Comparison of ENCODE assay signal across 26 cellular contexts in the genomic region with DNA sequence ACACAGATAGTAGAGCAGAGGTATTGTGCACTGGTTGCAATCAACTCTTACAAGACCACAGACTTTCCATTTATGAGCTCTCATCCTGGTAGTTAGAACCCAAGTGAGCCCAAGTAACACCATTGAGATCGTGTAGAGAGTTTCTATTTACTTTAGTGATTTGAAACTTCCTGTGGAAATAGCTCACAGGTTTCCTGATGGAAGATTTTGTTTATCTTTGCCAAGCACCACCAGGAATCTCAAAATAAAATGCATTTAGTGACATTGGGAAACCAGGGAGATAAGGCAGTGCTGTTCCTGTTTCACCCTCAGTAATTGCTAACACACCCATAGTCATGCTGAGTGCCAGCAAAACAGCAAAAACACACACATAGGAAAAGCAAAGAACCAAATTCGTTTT.
DNase-seq lines count a peak whose midpoint lies in the region; ATAC-seq, FAIRE-seq and TF ChIP-seq lines count a peak whose summit lies in the region.
"Had no signal": no experiment of that assay in that cellular context is flagged by ENCODE, and none has a peak within 500 bp of the region (broad histone marks: within the 10 kb centered on the region; RNA-seq: fewer than 3 reads in every experiment).

No MANE protein-coding gene starts in this region.

- peak overlapping the region; percentile 44; the same call in 1 of the 2 replicates for H2AFZ ChIP-seq in K562 (ENCODE audit: low read depth, low read length)

- in situ Hi-C loops in K562 (cut with MboI), result no loop called here

- intact Hi-C loops in K562 (cut with micrococcal nuclease), result no loop called here
- intact Hi-C loops in right cardiac atrium (cut with DNase I), result no loop called here
- intact Hi-C loops in kidney (cut with DNase I), result no loop called here
- intact Hi-C loops in CD4-positive, alpha-beta T cell (cut with DNase I, micrococcal nuclease), result no loop called here

- peak; percentile 56; the same call in 2 of the 3 replicates for ATAC-seq in K562
- peak; percentile 84 to 93 for ATAC-seq in right cardiac atrium
- ATAC-seq in CD4-positive, alpha-beta T cell (ENCODE audit: poor library complexity), result no peak
- ATAC-seq: naive thymus-derived CD8-positive, alpha-beta T cell; pancreas had no signal

- TF ChIP-seq EP300 in K562 (IDR thresholded peaks at IDR 0.05; ENCODE audit: low read length), result peak; percentile 14; the same call in 1 of the 2 replicates

- no peaks in the 10 kb centered on the region for H3K36me3 Mint-ChIP-seq in CD4-positive, alpha-beta T cell (ENCODE audit: low read depth)
- H3K36me3 Mint-ChIP-seq: activated naive CD8-positive, alpha-beta T cell; brain had no signal

- no peaks in the 10 kb centered on the region for H4K20me1 ChIP-seq in K562 (replicated peaks; ENCODE audit: control insufficient read depth, insufficient read depth, low read length)

- FAIRE-seq in K562 (lab: Jason Lieb, UNC) (peak; percentile 56), kidney (lab: Jason Lieb, UNC) (no peak)
- FAIRE-seq: pancreas had no signal

- CTCF ChIA-PET in K562 (lab: Yijun Ruan, JAX; ENCODE audit: low intra/inter-chr PET ratio), result no interaction called here
- CTCF ChIA-PET in CD4-positive, alpha-beta T cell (lab: Charles Lee), result no interaction called here

- H3K27ac ChIP-seq in K562 (ENCODE audit: extremely low read depth, low read depth, low read length) (peak overlapping the region; percentile 35; the same call in 1 of the 3 replicates), right cardiac atrium (ENCODE audit: low read length) (no peak overlapping the region), subcutaneous abdominal adipose tissue (ENCODE audit: low read depth, low read length) (peak overlapping the region; percentile 58), kidney (ENCODE audit: low read depth in 2 of 2, low read length in 2 of 2) (no peak overlapping the region)
- no peak overlapping the region for H3K27ac ChIP-seq in CD4-positive, alpha-beta T cell (ENCODE audit: low read depth, low read length)
- H3K27ac ChIP-seq: 22Rv1, pancreas, RWPE1 had no signal

- H3K9me1 ChIP-seq in K562 (ENCODE audit: control insufficient read depth, insufficient read depth, low read length), result no peaks in the 10 kb centered on the region

- H3K27me3 Mint-ChIP-seq in CD4-positive, alpha-beta T cell, result no peaks in the 10 kb centered on the region
- H3K27me3 Mint-ChIP-seq: activated naive CD8-positive, alpha-beta T cell; brain; stimulated activated naive CD8-positive, alpha-beta T cell treated with anti-CD3 and anti-CD28 coated beads, Interleukin-15, Interleukin-2, amounts not matched to agents 100 ng/mL and 50 ng/mL, for 24 hours had no signal

- no peaks in the 10 kb centered on the region for H3K4me1 Mint-ChIP-seq in CD4-positive, alpha-beta T cell (ENCODE audit: low read depth)
- H3K4me1 Mint-ChIP-seq: brain; naive thymus-derived CD8-positive, alpha-beta T cell had no signal

- TF ChIP-seq POLR2A in K562 (conservative IDR thresholded peaks at IDR 0.05), result no peak

- H3K4me3 ChIP-seq in K562 (no peak overlapping the region), right cardiac atrium (ENCODE audit: low read length) (no peak overlapping the region), subcutaneous abdominal adipose tissue (ENCODE audit: low read depth in 1 of 5, low read length in 5 of 5) (no peak overlapping the region), kidney (ENCODE audit: low read length in 2 of 2) (no peak overlapping the region)
- H3K4me3 ChIP-seq: dorsolateral prefrontal cortex, pancreas, transverse colon had no signal

- no peak overlapping the region for H3K9ac ChIP-seq in K562 (ENCODE audit: insufficient read depth in 1 of 2, low read depth in 2 of 2, low read length in 2 of 2)
- H3K9ac ChIP-seq in subcutaneous abdominal adipose tissue (ENCODE audit: low read length in 5 of 5), result no peak overlapping the region
- H3K9ac ChIP-seq in kidney (ENCODE audit: low read length in 2 of 2), result no peak overlapping the region

- H3K79me2 ChIP-seq in K562 (ENCODE audit: control insufficient read depth, insufficient read depth, low read length), result no peaks in the 10 kb centered on the region

- H3K27me3 ChIP-seq in K562 (ENCODE audit: control insufficient read depth in 2 of 2, insufficient read depth in 2 of 2, low read length in 2 of 2), result no peaks in the 10 kb centered on the region
- H3K27me3 ChIP-seq in right cardiac atrium (ENCODE audit: control insufficient read depth, insufficient read depth), result no peaks in the 10 kb centered on the region
- H3K27me3 ChIP-seq in subcutaneous abdominal adipose tissue (ENCODE audit: control insufficient read depth in 5 of 5, insufficient read depth in 4 of 5, low read length in 5 of 5), result peaks cover 0 to 7% (median 0%) of the 10 kb centered on the region in 5 donors
- H3K27me3 ChIP-seq in CD4-positive, alpha-beta T cell (ENCODE audit: control insufficient read depth, insufficient read depth, low read length), result no peaks in the 10 kb centered on the region
- H3K27me3 ChIP-seq: BE2C, pancreas had no signal

- no peak overlapping the region for H3K27ac Mint-ChIP-seq in CD4-positive, alpha-beta T cell
- H3K27ac Mint-ChIP-seq: activated naive CD8-positive, alpha-beta T cell; brain; naive thymus-derived CD8-positive, alpha-beta T cell; stimulated activated naive CD8-positive, alpha-beta T cell treated with anti-CD3 and anti-CD28 coated beads, Interleukin-15, Interleukin-2, amounts not matched to agents 100 ng/mL and 50 ng/mL, for 24 hours had no signal

- peak overlapping the region; percentile 8; the same call in 1 of the 2 replicates for H3K4me2 ChIP-seq in K562 (ENCODE audit: insufficient read depth, low read length)

- H3K9me3 ChIP-seq in K562 (replicated peaks; ENCODE audit: control insufficient read depth, insufficient read depth, low read depth, low read length) (no peaks in the 10 kb centered on the region), right cardiac atrium (ENCODE audit: control insufficient read depth, low read length) (no peaks in the 10 kb centered on the region), subcutaneous abdominal adipose tissue (ENCODE audit: control insufficient read depth in 5 of 5, low read length in 5 of 5) (no peaks in the 10 kb centered on the region), kidney (ENCODE audit: control insufficient read depth in 1 of 2, low read length in 2 of 2) (no peaks in the 10 kb centered on the region)
- H3K9me3 ChIP-seq in CD4-positive, alpha-beta T cell (ENCODE audit: control insufficient read depth, low read length), result no peaks in the 10 kb centered on the region
- H3K9me3 ChIP-seq: BE2C, Caco-2, pancreas, transverse colon had no signal

- H3K4me1 ChIP-seq in K562 (replicated peaks in 1 of 2; ENCODE audit: control insufficient read depth in 2 of 2, insufficient read depth in 2 of 2, low read length in 2 of 2), result peaks cover 0 to 13% of the 10 kb centered on the region in 2 experiments; a peak in 2 of 5 replicates
- H3K4me1 ChIP-seq in right cardiac atrium (ENCODE audit: control insufficient read depth, insufficient read depth, low read length), result peaks cover 7% of the 10 kb centered on the region
- H3K4me1 ChIP-seq in subcutaneous abdominal adipose tissue (ENCODE audit: control insufficient read depth in 5 of 5, insufficient read depth in 5 of 5, low read length in 5 of 5), result peaks cover 0 to 58% (median 0%) of the 10 kb centered on the region in 5 donors
- H3K4me1 ChIP-seq in kidney (ENCODE audit: control insufficient read depth in 1 of 2, insufficient read depth in 1 of 2, low read depth in 1 of 2, low read length in 2 of 2), result no peaks in the 10 kb centered on the region
- H3K4me1 ChIP-seq: Caco-2, pancreas, transverse colon had no signal

- WGBS in K562 (ENCODE audit: insufficient coverage, low coverage, missing lambda C conversion rate), result 5% methylated on average over 2 of the region's 2 CpGs
- WGBS in right cardiac atrium, result 28% methylated on average over 2 of the region's 2 CpGs

- H3K36me3 ChIP-seq in K562 (ENCODE audit: control insufficient read depth, insufficient read depth, low read length) (no peaks in the 10 kb centered on the region), subcutaneous abdominal adipose tissue (ENCODE audit: control insufficient read depth in 5 of 5, insufficient read depth in 5 of 5, low read length in 5 of 5) (peaks cover 0 to 5% (median 0%) of the 10 kb centered on the region in 5 donors), kidney (ENCODE audit: control insufficient read depth in 1 of 2, insufficient read depth in 2 of 2, low read length in 2 of 2) (no peaks in the 10 kb centered on the region)
- H3K36me3 ChIP-seq: BE2C, pancreas, transverse colon had no signal

- DNase-seq in DMS153 (lab: John Stamatoyannopoulos, UW), result peak; percentile 17
- DNase-seq in DMS153 treated with DMSO at 0.1 percent for 48 hours (lab: John Stamatoyannopoulos, UW; ENCODE audit: unreplicated experiment), result no peak
- DNase-seq in K562 (ENCODE audit: extremely low read depth in 1 of 4, low spot score in 3 of 4), result no peak
- no peak for DNase-seq in right cardiac atrium
- no peak for DNase-seq in kidney
- no peak for DNase-seq in activated CD4-positive, alpha-beta T cell treated with anti-CD3 and anti-CD28 coated beads, Interleukin-2, amount 50 U/mL, for 4 hours
- no peak for DNase-seq in CD4-positive, alpha-beta T cell
- DNase-seq: activated CD4-positive, CD25-positive, alpha-beta regulatory T cell; BE2C; Caco-2; dorsolateral prefrontal cortex; EL; Kasumi-1; mammary epithelial cell; naive thymus-derived CD8-positive, alpha-beta T cell; NCI-H1092 treated with DMSO at 0.1 percent for 48 hours; NCI-H526; pancreas; stimulated activated CD4-positive, alpha-beta T cell treated with anti-CD3 and anti-CD28 coated beads, Interleukin-2, amount 100 ng/mL, for 48 hours; transverse colon had no signal

- no peak overlapping the region for H3K4me3 Mint-ChIP-seq in CD4-positive, alpha-beta T cell
- H3K4me3 Mint-ChIP-seq: activated naive CD8-positive, alpha-beta T cell; brain; naive thymus-derived CD8-positive, alpha-beta T cell; stimulated activated naive CD8-positive, alpha-beta T cell treated with anti-CD3 and anti-CD28 coated beads, Interleukin-15, Interleukin-2, amounts not matched to agents 100 ng/mL and 50 ng/mL, for 24 hours had no signal

- TF ChIP-seq RAD21 in K562 (CRISPR knock-in tag; conservative IDR thresholded peaks at IDR 0.05 in 1 of 2, IDR thresholded peaks at IDR 0.05 in 1 of 2), result no peak

- no peaks in the 10 kb centered on the region for H3K9me3 Mint-ChIP-seq in CD4-positive, alpha-beta T cell
- H3K9me3 Mint-ChIP-seq: brain; naive thymus-derived CD8-positive, alpha-beta T cell; stimulated activated naive CD8-positive, alpha-beta T cell treated with anti-CD3 and anti-CD28 coated beads, Interleukin-15, Interleukin-2, amounts not matched to agents 100 ng/mL and 50 ng/mL, for 24 hours had no signal

- no peak for TF ChIP-seq CTCF in K562 (IDR thresholded peaks at IDR 0.05 in 2 of 3, conservative IDR thresholded peaks at IDR 0.05 in 1 of 3; ENCODE audit: insufficient read depth in 2 of 3, low read depth in 1 of 3, low read length in 3 of 3)
- TF ChIP-seq CTCF in kidney (IDR thresholded peaks at IDR 0.05; ENCODE audit: borderline replicate concordance, extremely low read depth, insufficient read depth), result no peak
- TF ChIP-seq CTCF in CD4-positive, alpha-beta T cell (IDR thresholded peaks at IDR 0.05), result no peak

- POLR2A ChIA-PET in K562 (lab: Yijun Ruan, JAX), result interaction anchor here (1.0 to 2.2 kb wide), 3 partner anchors 11 to 16 kb away, joined by 3 to 6 read pairs (median 5); no protein-coding TSS in a partner anchor
- POLR2A ChIA-PET in CD4-positive, alpha-beta T cell (lab: Charles Lee), result no interaction called here

- BruUV-seq in K562 (replicated peaks; lab: Mats Ljungman, UMichigan), result no TSS peak

Comparison
In these comparisons a context has a peak if more than half of its experiments do, and no peak if none do; other contexts are left out.
1. H3K27ac ChIP-seq: peak in K562 (single experiment) and subcutaneous abdominal adipose tissue (single experiment); none in right cardiac atrium (single experiment), kidney (0 of 2) and CD4-positive, alpha-beta T cell (single experiment).